ENCODE assay signal across 8 cellular contexts in genomic region chr2:206084870-206085741, GRCh38. TPM values are rescaled to one million over a fixed set of nuclear protein-coding genes. Genes with fewer than 3 reads are reported as not detected.
DNase-seq lines count a peak whose midpoint lies in the region; ATAC-seq and TF ChIP-seq lines count a peak whose summit lies in the region.

No MANE protein-coding gene starts in this region.

- peak overlapping the region; percentile 99 for H3K4me3 Mint-ChIP-seq in activated CD8-positive, alpha-beta T cell treated with anti-CD3 and anti-CD28 coated beads for 36 hours

- H3K4me3 ChIP-seq in GM12864 (ENCODE audit: low read depth, low read length): peak overlapping the region; percentile 78
- peak overlapping the region; percentile 77 for H3K4me3 ChIP-seq in effector memory CD4-positive, alpha-beta T cell (ENCODE audit: insufficient read depth, low read depth, low read length, poor library complexity, severe bottlenecking)
- peak overlapping the region; percentile 78 for H3K4me3 ChIP-seq in mesodermal cell (ENCODE audit: extremely low read depth, insufficient read depth, low read length, poor library complexity, severe bottlenecking)

- H3K27me3 Mint-ChIP-seq in activated CD8-positive, alpha-beta T cell treated with anti-CD3 and anti-CD28 coated beads for 36 hours: no peaks in the 10 kb centered on the region

- H3K36me3 Mint-ChIP-seq in activated CD8-positive, alpha-beta T cell treated with anti-CD3 and anti-CD28 coated beads for 36 hours (ENCODE audit: low read depth): peaks cover 12% of the 10 kb centered on the region

- H3K4me1 ChIP-seq in effector memory CD4-positive, alpha-beta T cell (ENCODE audit: control insufficient read depth, insufficient read depth, low read length, poor library complexity, severe bottlenecking): peaks cover 8% of the 10 kb centered on the region
- peaks cover 8% of the 10 kb centered on the region for H3K4me1 ChIP-seq in mesodermal cell (ENCODE audit: control insufficient read depth, insufficient read depth, low read length, poor library complexity, severe bottlenecking)

- POLR2A ChIA-PET in activated CD8-positive, alpha-beta T cell treated with anti-CD3 and anti-CD28 coated beads for 36 hours (lab: Charles Lee): interaction anchor here (0.6 to 2.3 kb wide), 10 partner anchors 11 to 100 kb away, joined by 3 to 12 read pairs (median 4); partner anchors contain the start of genes EEF1B2 and NDUFS1

- DNase-seq in GM12864 (ENCODE audit: low read depth) (no peak), NCI-H1930 (lab: John Stamatoyannopoulos, UW) (no peak)
- DNase-seq in activated CD8-positive, alpha-beta T cell treated with anti-CD3 and anti-CD28 coated beads for 36 hours: peak; percentile 51
- peak; percentile 31 to 32 (median 32) for DNase-seq in effector memory CD4-positive, alpha-beta T cell
- DNase-seq in stimulated activated CD8-positive, alpha-beta memory T cell treated with anti-CD3 and anti-CD28 coated beads, Interleukin-7, amount 100 ng/mL, for 24 hours (ENCODE audit: low read depth): peak; percentile 17

- peak overlapping the region; percentile 98 for H3K27ac Mint-ChIP-seq in activated CD8-positive, alpha-beta T cell treated with anti-CD3 and anti-CD28 coated beads for 36 hours

- WGBS in mesodermal cell (ENCODE audit: insufficient coverage in 2 of 2), 2 experiments: 0% methylated on average over 30 to 52 of the region's 88 CpGs

- intact Hi-C loops in activated CD8-positive, alpha-beta T cell treated with anti-CD3 and anti-CD28 coated beads for 36 hours (cut with micrococcal nuclease): no loop called here

- peaks cover 38% of the 10 kb centered on the region for H3K4me1 Mint-ChIP-seq in activated CD8-positive, alpha-beta T cell treated with anti-CD3 and anti-CD28 coated beads for 36 hours (ENCODE audit: low read depth)

- peak; percentile 18 for ATAC-seq in GM21786 (IDR thresholded peaks at IDR 0.05; ENCODE audit: unreplicated experiment)
- peak; percentile 17 for ATAC-seq in activated CD8-positive, alpha-beta T cell treated with anti-CD3 and anti-CD28 coated beads for 36 hours

- H3K9me3 Mint-ChIP-seq in activated CD8-positive, alpha-beta T cell treated with anti-CD3 and anti-CD28 coated beads for 36 hours: no peaks in the 10 kb centered on the region

- no peaks in the 10 kb centered on the region for H3K27me3 ChIP-seq in effector memory CD4-positive, alpha-beta T cell (replicated peaks; ENCODE audit: control insufficient read depth, insufficient read depth, low read length, poor library complexity, severe bottlenecking)

- H3K36me3 ChIP-seq in KOPT-K1 (ENCODE audit: insufficient read depth, low read length): no peaks in the 10 kb centered on the region
- H3K36me3 ChIP-seq in effector memory CD4-positive, alpha-beta T cell (ENCODE audit: control insufficient read depth, insufficient read depth, low read length): no peaks in the 10 kb centered on the region
- peaks cover 2% of the 10 kb centered on the region for H3K36me3 ChIP-seq in mesodermal cell (ENCODE audit: control insufficient read depth, insufficient read depth, low read length)

- no peak for TF ChIP-seq CTCF in GM12864 (IDR thresholded peaks at IDR 0.05; ENCODE audit: low read depth, low read length, missing control alignments)
- no peak for TF ChIP-seq CTCF in activated CD8-positive, alpha-beta T cell treated with anti-CD3 and anti-CD28 coated beads for 36 hours (IDR thresholded peaks at IDR 0.05)

- H3K27ac ChIP-seq in KOPT-K1 (ENCODE audit: low read depth, low read length, poor library complexity, severe bottlenecking) (peak overlapping the region; percentile 95), mesodermal cell (ENCODE audit: low read depth, low read length, severe bottlenecking) (peak overlapping the region; percentile 96)
- peak overlapping the region; percentile 96 for H3K27ac ChIP-seq in effector memory CD4-positive, alpha-beta T cell (ENCODE audit: insufficient read depth, low read length, poor library complexity, severe bottlenecking)

- CTCF ChIA-PET in activated CD8-positive, alpha-beta T cell treated with anti-CD3 and anti-CD28 coated beads for 36 hours (lab: Charles Lee): interaction anchor here (1.4 to 3.7 kb wide), 3 partner anchors 12 to 14 kb away, joined by 4 to 11 read pairs (median 4); no protein-coding TSS in a partner anchor

- H3K9me3 ChIP-seq in KOPT-K1 (ENCODE audit: insufficient read depth, low read length, poor library complexity, severe bottlenecking) (no peaks in the 10 kb centered on the region), mesodermal cell (ENCODE audit: control insufficient read depth, low read length) (peaks cover 3% of the 10 kb centered on the region)
- no peaks in the 10 kb centered on the region for H3K9me3 ChIP-seq in effector memory CD4-positive, alpha-beta T cell (ENCODE audit: control insufficient read depth, low read length)

RNA-seq across cellular contexts. Expression of gene INO80D, which starts 0.9 kb away (rescaled TPM):
- 10 to 100 TPM; 15.9 to 16.7 TPM for total RNA-seq in activated CD8-positive, alpha-beta T cell treated with anti-CD3 and anti-CD28 coated beads for 36 hours
- 3.1 TPM for polyA plus RNA-seq in mesodermal cell (2013, experiment 1 of 2)
- polyA plus RNA-seq in mesodermal cell (2013, experiment 2 of 2): 2.4 TPM

Comparison
In these comparisons a context has a peak if more than half of its experiments do, and no peak if none do; other contexts are left out.
1. DNase-seq: peak in activated CD8-positive, alpha-beta T cell treated with anti-CD3 and anti-CD28 coated beads for 36 hours (single experiment), effector memory CD4-positive, alpha-beta T cell (3 of 3) and stimulated activated CD8-positive, alpha-beta memory T cell treated with anti-CD3 and anti-CD28 coated beads, Interleukin-7, amount 100 ng/mL, for 24 hours (single experiment); none in GM12864 (single experiment) and NCI-H1930 (0 of 2).
2. Peak in every context shown above with its lines, with median percentiles within 50 percentile points of each other: H3K4me3 ChIP-seq and H3K27ac ChIP-seq.